24 cellular contexts compared by ENCODE assay signal in genomic region chr11:113167599-113167998, GRCh38.
DNase-seq lines count a peak whose midpoint lies in the region; ATAC-seq and TF ChIP-seq lines count a peak whose summit lies in the region.
"Had no signal": no experiment of that assay in that cellular context is flagged by ENCODE, and none has a peak within 500 bp of the region (broad histone marks: within the 10 kb centered on the region; RNA-seq: fewer than 3 reads in every experiment).

No MANE protein-coding gene starts in this region.

- no peaks in the 10 kb centered on the region for H4K20me1 ChIP-seq in Karpas-422 (ENCODE audit: insufficient read depth, low read depth, low read length)
- H4K20me1 ChIP-seq: BLaER1 had no signal

- no peak overlapping the region for H3K4me3 ChIP-seq in Karpas-422 (ENCODE audit: low read length)
- H3K4me3 ChIP-seq in dorsolateral prefrontal cortex: peak overlapping the region in 4 of 59 donors; percentile 2 to 36 (median 18)
- H3K4me3 ChIP-seq: A549, BLaER1, GM23248, lung had no signal

- H3K4me1 Mint-ChIP-seq in stimulated activated effector memory CD8-positive, alpha-beta T cell treated with anti-CD3 and anti-CD28 coated beads, Interleukin-12 subunit alpha, Interleukin-12 subunit beta, amount 100 ng/mL, for 72 hours: no peaks in the 10 kb centered on the region
- H3K4me1 Mint-ChIP-seq: activated naive CD8-positive, alpha-beta T cell treated with anti-CD3 and anti-CD28 coated beads for 36 hours; activated T-helper 17 cell treated with anti-CD3 and anti-CD28 coated beads, Interleukin-2, amount 50 U/mL, for 72 hours had no signal

- H3K27ac ChIP-seq in Karpas-422 (ENCODE audit: low read length): peak overlapping the region; percentile 89; the same call in 1 of the 2 replicates
- peak overlapping the region in 43 of 59 donors; percentile 0 to 78 (median 47) for H3K27ac ChIP-seq in dorsolateral prefrontal cortex
- H3K27ac ChIP-seq: A549, BLaER1, GM23248, HL-60, neutrophil, VCaP had no signal

- H3K9me3 ChIP-seq in Karpas-422 (ENCODE audit: low read length): no peaks in the 10 kb centered on the region
- H3K9me3 ChIP-seq: A549, BLaER1, neutrophil had no signal

- H2AFZ ChIP-seq in Karpas-422 (ENCODE audit: low read length): no peak overlapping the region
- H2AFZ ChIP-seq: GM23248 had no signal

- no peak overlapping the region for H3K4me3 Mint-ChIP-seq in stimulated activated effector memory CD8-positive, alpha-beta T cell treated with anti-CD3 and anti-CD28 coated beads, Interleukin-12 subunit alpha, Interleukin-12 subunit beta, amount 100 ng/mL, for 72 hours
- H3K4me3 Mint-ChIP-seq: activated naive CD8-positive, alpha-beta T cell treated with anti-CD3 and anti-CD28 coated beads for 36 hours; activated T-helper 17 cell treated with anti-CD3 and anti-CD28 coated beads, Interleukin-2, amount 50 U/mL, for 72 hours; T-helper 2 cell treated with Interferon-gamma antibody and Interleukin-4, amounts not matched to agents 5 μg/mL and 100 μg/mL, for 36 hours had no signal

- H3K27ac Mint-ChIP-seq in stimulated activated effector memory CD8-positive, alpha-beta T cell treated with anti-CD3 and anti-CD28 coated beads, Interleukin-12 subunit alpha, Interleukin-12 subunit beta, amount 100 ng/mL, for 72 hours: no peak overlapping the region
- H3K27ac Mint-ChIP-seq: activated naive CD8-positive, alpha-beta T cell treated with anti-CD3 and anti-CD28 coated beads for 36 hours; activated T-helper 17 cell treated with anti-CD3 and anti-CD28 coated beads, Interleukin-2, amount 50 U/mL, for 72 hours; T-helper 2 cell treated with Interferon-gamma antibody and Interleukin-4, amounts not matched to agents 5 μg/mL and 100 μg/mL, for 36 hours had no signal

- H3K9ac ChIP-seq in Karpas-422 (ENCODE audit: low read length): no peak overlapping the region
- H3K9ac ChIP-seq: BLaER1, GM23248 had no signal

- no peaks in the 10 kb centered on the region for H3K36me3 ChIP-seq in Karpas-422 (ENCODE audit: insufficient read depth, low read length)
- H3K36me3 ChIP-seq: BLaER1, neutrophil had no signal

- no peak for TF ChIP-seq CTCF in dorsolateral prefrontal cortex (IDR thresholded peaks at IDR 0.05 in 54 of 56, conservative IDR thresholded peaks at IDR 0.05 in 2 of 56; ENCODE audit: low read depth in 1 of 56, partially characterized antibody in 56 of 56)

- no peaks in the 10 kb centered on the region for H3K9me2 ChIP-seq in Karpas-422 (replicated peaks; ENCODE audit: insufficient read depth, low read length)

- peaks cover 66% of the 10 kb centered on the region for H3K4me1 ChIP-seq in Karpas-422 (ENCODE audit: low read length)
- H3K4me1 ChIP-seq: A549 had no signal

- peak; percentile 31 for DNase-seq in NCI-H146 (lab: John Stamatoyannopoulos, UW)
- DNase-seq in NCI-H146 treated with DMSO at 0.1 percent for 48 hours (lab: John Stamatoyannopoulos, UW; ENCODE audit: unreplicated experiment): no peak
- no peak for DNase-seq in Karpas-422
- peak in 6 of 10 donors; percentile 30 to 76 (median 56) for DNase-seq in dorsolateral prefrontal cortex
- peak; percentile 64 for DNase-seq in pons (ENCODE audit: low spot score)
- DNase-seq in activated naive CD4-positive, alpha-beta T cell treated with anti-CD3 and anti-CD28 coated beads, Interleukin-2, amount 50 U/mL, for 16 hours: no peak
- no peak for DNase-seq in NCI-H1105 treated with DMSO at 0.1 percent for 48 hours (lab: John Stamatoyannopoulos, UW)
- no peak for DNase-seq in stimulated activated effector memory CD8-positive, alpha-beta T cell treated with anti-CD3 and anti-CD28 coated beads, Interleukin-12 subunit alpha, Interleukin-12 subunit beta, amount 100 ng/mL, for 72 hours (ENCODE audit: low spot score in 2 of 2)
- DNase-seq: activated CD4-positive, alpha-beta T cell treated with anti-CD3 and anti-CD28 coated beads, Interleukin-2, amount 50 U/mL, for 1 hour; activated naive CD8-positive, alpha-beta T cell treated with anti-CD3 and anti-CD28 coated beads for 36 hours; GM23248; IMR-90; islet precursor cell; stimulated activated CD4-positive, alpha-beta T cell treated with anti-CD3 and anti-CD28 coated beads, Interleukin-4, amount 100 ng/mL, for 24 hours; stimulated activated naive CD8-positive, alpha-beta T cell treated with anti-CD3 and anti-CD28 coated beads, Interleukin-15, Interleukin-2, amounts not matched to agents 100 U/mL and 50 U/mL, for 24 hours; trophoblast cell had no signal

- intact Hi-C loops in dorsolateral prefrontal cortex (cut with DNase I): loop anchor here in 1 of 2 donors (10.0 kb wide), 1 partner anchor 97 kb away; no protein-coding TSS in a partner anchor

- no peaks in the 10 kb centered on the region for H3K36me3 Mint-ChIP-seq in stimulated activated effector memory CD8-positive, alpha-beta T cell treated with anti-CD3 and anti-CD28 coated beads, Interleukin-12 subunit alpha, Interleukin-12 subunit beta, amount 100 ng/mL, for 72 hours
- H3K36me3 Mint-ChIP-seq: activated naive CD8-positive, alpha-beta T cell treated with anti-CD3 and anti-CD28 coated beads for 36 hours had no signal

- H3K27me3 ChIP-seq in Karpas-422 (ENCODE audit: low read length): no peaks in the 10 kb centered on the region
- H3K27me3 ChIP-seq in dorsolateral prefrontal cortex: no peaks in the 10 kb centered on the region
- H3K27me3 ChIP-seq: BLaER1, neutrophil had no signal

- H3K9me3 Mint-ChIP-seq in stimulated activated effector memory CD8-positive, alpha-beta T cell treated with anti-CD3 and anti-CD28 coated beads, Interleukin-12 subunit alpha, Interleukin-12 subunit beta, amount 100 ng/mL, for 72 hours: no peaks in the 10 kb centered on the region
- H3K9me3 Mint-ChIP-seq: activated naive CD8-positive, alpha-beta T cell treated with anti-CD3 and anti-CD28 coated beads for 36 hours; activated T-helper 17 cell treated with anti-CD3 and anti-CD28 coated beads, Interleukin-2, amount 50 U/mL, for 72 hours; T-helper 2 cell treated with Interferon-gamma antibody and Interleukin-4, amounts not matched to agents 5 μg/mL and 100 μg/mL, for 36 hours had no signal

- H3K79me2 ChIP-seq in Karpas-422 (ENCODE audit: low read length): no peaks in the 10 kb centered on the region

- H3K4me2 ChIP-seq in Karpas-422 (ENCODE audit: low read depth, low read length, poor library complexity, severe bottlenecking): peak overlapping the region; percentile 54
- H3K4me2 ChIP-seq: A549, BLaER1 had no signal

- ATAC-seq in stimulated activated effector memory CD8-positive, alpha-beta T cell treated with anti-CD3 and anti-CD28 coated beads, Interleukin-12 subunit alpha, Interleukin-12 subunit beta, amount 100 ng/mL, for 72 hours: no peak
- ATAC-seq: A549; activated T-helper 17 cell treated with anti-CD3 and anti-CD28 coated beads, Interleukin-2, amount 50 U/mL, for 72 hours; stimulated activated naive CD8-positive, alpha-beta T cell treated with anti-CD3 and anti-CD28 coated beads, Interleukin-15, Interleukin-2, amounts not matched to agents 100 U/mL and 50 U/mL, for 24 hours had no signal

Comparison
In these comparisons a context has a peak if more than half of its experiments do, and no peak if none do; other contexts are left out.
1. DNase-seq: peak in NCI-H146 (single experiment), dorsolateral prefrontal cortex (6 of 10) and pons (single experiment); none in NCI-H146 treated with DMSO at 0.1 percent for 48 hours (single experiment), Karpas-422 (single experiment), activated naive CD4-positive, alpha-beta T cell treated with anti-CD3 and anti-CD28 coated beads, Interleukin-2, amount 50 U/mL, for 16 hours (single experiment), NCI-H1105 treated with DMSO at 0.1 percent for 48 hours (single experiment) and stimulated activated effector memory CD8-positive, alpha-beta T cell treated with anti-CD3 and anti-CD28 coated beads, Interleukin-12 subunit alpha, Interleukin-12 subunit beta, amount 100 ng/mL, for 72 hours (0 of 2).